ENCODE assay signal across 11 cellular contexts in the genomic region with DNA sequence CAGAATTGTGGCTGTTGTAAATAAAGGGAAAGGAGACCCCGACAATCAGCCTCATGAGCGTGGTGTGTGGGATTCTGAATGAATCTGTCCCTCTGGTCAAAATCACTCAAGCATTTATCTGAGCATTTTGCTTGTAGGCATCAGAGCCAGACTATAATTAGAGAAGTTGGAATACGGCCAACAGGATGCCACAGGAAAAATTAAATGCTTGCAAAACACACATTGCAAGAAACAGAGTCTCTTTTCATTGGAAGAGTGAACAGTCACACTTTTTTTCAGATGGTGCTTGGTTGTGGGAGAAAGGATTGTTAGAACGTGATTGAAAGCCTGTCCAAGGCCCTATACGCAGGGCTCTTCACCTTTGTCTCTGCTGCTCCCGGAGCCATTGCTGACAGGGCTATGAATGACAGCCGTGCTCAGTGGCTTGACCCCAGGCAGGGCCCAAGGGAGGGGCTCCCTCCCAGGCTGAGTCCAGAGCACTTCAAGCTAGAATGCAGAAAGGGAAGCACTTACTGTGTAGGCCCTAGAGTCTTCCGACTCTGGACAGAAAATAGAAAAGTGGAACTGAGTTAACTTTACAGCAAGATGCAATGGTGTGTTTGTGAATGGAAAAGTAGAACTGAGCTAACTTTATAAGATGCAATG. TPM values are rescaled to one million over a fixed set of nuclear protein-coding genes. Genes with fewer than 3 reads are reported as not detected.
DNase-seq lines count a peak whose midpoint lies in the region; ATAC-seq and TF ChIP-seq lines count a peak whose summit lies in the region.
"Had no signal": no experiment of that assay in that cellular context is flagged by ENCODE, and none has a peak within 500 bp of the region (broad histone marks: within the 10 kb centered on the region; RNA-seq: fewer than 3 reads in every experiment).

No MANE protein-coding gene starts in this region.

- no peak overlapping the region for H3K9ac ChIP-seq in parathyroid adenoma

- TF ChIP-seq CTCF in parathyroid adenoma (IDR thresholded peaks at IDR 0.05), result no peak
- no peak for TF ChIP-seq CTCF in mucosa of descending colon (IDR thresholded peaks at IDR 0.05)

- no peak for TF ChIP-seq POLR2A in GM18505 (IDR thresholded peaks at IDR 0.05; ENCODE audit: borderline replicate concordance, extremely low read depth, insufficient read depth, insufficient read length)

- H3K4me3 ChIP-seq in parathyroid adenoma (ENCODE audit: low read depth, low read length), result no peak overlapping the region
- H3K4me3 ChIP-seq in mucosa of descending colon, result no peak overlapping the region

- H3K9me3 ChIP-seq in parathyroid adenoma (ENCODE audit: control insufficient read depth, low read length), result no peaks in the 10 kb centered on the region
- H3K9me3 ChIP-seq in mucosa of descending colon, result no peaks in the 10 kb centered on the region

- no peak overlapping the region for H3K27ac ChIP-seq in parathyroid adenoma

- H3K36me3 ChIP-seq in parathyroid adenoma (ENCODE audit: control insufficient read depth, insufficient read depth, low read length) (no peaks in the 10 kb centered on the region), mucosa of descending colon (ENCODE audit: low read depth) (no peaks in the 10 kb centered on the region)

- no peak overlapping the region for H3K4me2 ChIP-seq in parathyroid adenoma (ENCODE audit: low read length)

- intact Hi-C loops in mucosa of descending colon (cut with DNase I, micrococcal nuclease), result no loop called here

- DNase-seq in NCI-H187 treated with DMSO at 0.1 percent for 48 hours (lab: John Stamatoyannopoulos, UW) (peak; percentile 83), cerebellar cortex (ENCODE audit: low spot score) (peak; percentile 2), GM03348 (ENCODE audit: low spot score) (no peak), SW480 (ENCODE audit: low spot score) (no peak), mucosa of descending colon (no peak)
- DNase-seq: activated naive CD4-positive, alpha-beta T cell treated with anti-CD3 and anti-CD28 coated beads, Interleukin-2, amount 10 ng/mL, durations not matched to agents 7 days and 5 days; naive thymus-derived CD4-positive, alpha-beta T cell; stimulated activated naive CD8-positive, alpha-beta T cell treated with anti-CD3 and anti-CD28 coated beads, Interleukin-15, amount 100 ng/mL, for 72 hours had no signal

- H3K4me1 ChIP-seq in parathyroid adenoma (peaks cover 11% of the 10 kb centered on the region), mucosa of descending colon (ENCODE audit: low read depth) (no peaks in the 10 kb centered on the region)

- peak overlapping the region; percentile 74 for H2AFZ ChIP-seq in parathyroid adenoma

- H3K79me2 ChIP-seq in parathyroid adenoma, result no peaks in the 10 kb centered on the region

- ATAC-seq in GM18505 (IDR thresholded peaks at IDR 0.05; ENCODE audit: unreplicated experiment) (peak; percentile 76), mucosa of descending colon (no peak), GM19023 (IDR thresholded peaks at IDR 0.05; ENCODE audit: unreplicated experiment) (no peak)
- ATAC-seq: naive thymus-derived CD4-positive, alpha-beta T cell; stimulated activated naive CD8-positive, alpha-beta T cell treated with anti-CD3 and anti-CD28 coated beads, Interleukin-15, amount 100 ng/mL, for 72 hours had no signal

- no peaks in the 10 kb centered on the region for H3K27me3 ChIP-seq in parathyroid adenoma (ENCODE audit: control insufficient read depth, insufficient read depth, low read length)

RNA-seq across cellular contexts. Expression of gene SNTG2, which starts 59.8 kb away (rescaled TPM):
- total RNA-seq in mucosa of descending colon, result 1 to 10 TPM in 2 of 3 donors, under 1 TPM in 1; 0.38 to 3.0 (median 2.8) TPM

Comparison
In these comparisons a context has a peak if more than half of its experiments do, and no peak if none do; other contexts are left out.
1. DNase-seq: peak in NCI-H187 treated with DMSO at 0.1 percent for 48 hours (single experiment) and cerebellar cortex (single experiment); none in GM03348 (single experiment), SW480 (single experiment) and mucosa of descending colon (0 of 3).